ENCODE assay signal across 17 cellular contexts in the genomic region with DNA sequence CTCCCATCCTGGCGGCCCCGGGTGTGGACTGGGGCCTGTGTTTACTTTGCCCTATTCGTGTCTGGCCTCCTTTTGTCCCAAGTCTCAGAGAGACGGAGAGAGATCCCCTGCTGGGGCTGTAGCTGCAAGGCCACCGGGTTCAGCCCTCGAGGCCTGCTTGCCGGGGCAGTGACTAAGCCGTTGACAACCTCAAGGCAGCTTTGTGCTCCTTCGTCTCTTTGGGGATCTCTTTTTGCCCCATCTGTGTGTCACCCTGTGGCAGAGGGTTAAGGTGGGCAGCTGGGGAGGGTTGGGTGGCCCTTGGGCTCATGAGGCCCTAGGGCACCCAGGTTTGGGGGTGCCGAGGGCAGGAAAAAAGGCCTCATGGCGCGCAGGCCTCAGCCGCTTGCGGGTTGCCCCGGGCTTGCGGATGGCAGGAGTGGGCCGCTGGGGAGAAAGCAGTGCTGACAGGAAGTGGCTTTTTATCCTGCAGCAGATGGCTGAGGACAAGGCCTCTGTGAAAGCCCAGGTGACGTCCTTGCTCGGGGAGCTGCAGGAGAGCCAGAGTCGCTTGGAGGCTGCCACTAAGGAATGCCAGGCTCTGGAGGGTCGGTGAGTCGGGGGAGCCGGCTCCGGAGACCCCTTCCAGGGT. TPM values are rescaled to one million over a fixed set of nuclear protein-coding genes. Genes with fewer than 3 reads are reported as not detected.
"Had no signal": no experiment of that assay in that cellular context is flagged by ENCODE, and none has a peak within 500 bp of the region (broad histone marks: within the 10 kb centered on the region; RNA-seq: fewer than 3 reads in every experiment).

No MANE protein-coding gene starts in this region.

RNA-seq across cellular contexts. Expression of gene CTAG1A, which starts 26.8 kb away (rescaled TPM):
- total RNA-seq: endodermal cell, esophagus mucosa, gastrocnemius medialis, glomerular endothelial cell, left ventricle myocardium superior, lower lobe of right lung, mesenteric fat pad, myocyte, osteocyte, right atrium auricular region, sciatic nerve, smooth muscle cell, suprapubic skin, transverse colon, upper lobe of right lung, uterus had no signal
- polyA plus RNA-seq: keratinocyte, smooth muscle cell had no signal
